Comparison of ENCODE assay signal across 16 cellular contexts in the genomic region with DNA sequence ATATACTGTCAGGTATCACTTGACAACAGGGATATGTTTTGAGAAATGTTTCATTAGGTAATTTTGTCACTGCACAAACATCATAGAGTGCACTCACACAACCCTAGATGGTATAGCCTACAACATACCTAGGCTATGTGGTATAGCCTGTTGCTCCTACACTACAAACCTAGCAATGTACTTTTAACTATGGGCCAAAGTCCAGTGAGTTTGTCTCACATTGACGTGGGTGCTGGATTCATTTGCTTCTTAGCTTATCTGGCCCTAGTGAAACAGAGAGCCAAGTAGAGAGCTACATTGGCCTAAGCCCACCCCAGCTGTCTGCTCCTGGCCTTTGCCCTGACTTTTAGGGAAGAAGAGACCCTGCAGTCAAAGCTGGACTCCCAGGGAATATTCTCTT.
A peak's percentile ranks its signal among the peaks of the same experiment; 100 is the strongest.
DNase-seq lines count a peak whose midpoint lies in the region; ATAC-seq lines count a peak whose summit lies in the region.
"Had no signal": no experiment of that assay in that cellular context is flagged by ENCODE, and none has a peak within 500 bp of the region (broad histone marks: within the 10 kb centered on the region; RNA-seq: fewer than 3 reads in every experiment).

No MANE protein-coding gene starts in this region.

- H3K27me3 Mint-ChIP-seq in activated CD4-positive, alpha-beta T cell treated with anti-CD3 and anti-CD28 coated beads for 36 hours, result no peaks in the 10 kb centered on the region
- H3K27me3 Mint-ChIP-seq: CD4-positive, CD25-positive, alpha-beta regulatory T cell; CD8-positive, alpha-beta memory T cell; IgD-negative memory B cell had no signal

- H3K4ac ChIP-seq in trophoblast cell (ENCODE audit: low read depth, low read length), result no peak overlapping the region

- peaks cover 15% of the 10 kb centered on the region for H3K4me1 ChIP-seq in SJSA1 (replicated peaks)
- no peaks in the 10 kb centered on the region for H3K4me1 ChIP-seq in trophoblast cell (ENCODE audit: control insufficient read depth in 1 of 2, insufficient read depth in 2 of 2, low read length in 2 of 2)
- H3K4me1 ChIP-seq: BE2C had no signal

- H3K4me3 ChIP-seq in SJSA1 (no peak overlapping the region), trophoblast cell (ENCODE audit: low read depth, low read length) (no peak overlapping the region)

- peak overlapping the region; percentile 54 for H3K27ac ChIP-seq in SJSA1
- H3K27ac ChIP-seq in trophoblast cell (ENCODE audit: low read depth, low read length), result no peak overlapping the region

- no peaks in the 10 kb centered on the region for H3K9me3 Mint-ChIP-seq in activated CD4-positive, alpha-beta T cell treated with anti-CD3 and anti-CD28 coated beads for 36 hours (ENCODE audit: low read depth)
- H3K9me3 Mint-ChIP-seq: H9 had no signal

- H3K9me3 ChIP-seq in SJSA1 (replicated peaks) (no peaks in the 10 kb centered on the region), trophoblast cell (ENCODE audit: insufficient read depth, low read depth, low read length) (no peaks in the 10 kb centered on the region)
- H3K9me3 ChIP-seq: BE2C had no signal

- POLR2A ChIA-PET in activated CD4-positive, alpha-beta T cell treated with anti-CD3 and anti-CD28 coated beads for 36 hours (lab: Charles Lee), result no interaction called here

- DNase-seq in SJSA1 (ENCODE audit: low read depth in 1 of 2, low spot score in 2 of 2), result no peak
- no peak for DNase-seq in left lobe of liver (ENCODE audit: low spot score)
- no peak for DNase-seq in trophoblast cell
- no peak for DNase-seq in head of caudate nucleus
- no peak for DNase-seq in NCI-H774 (lab: John Stamatoyannopoulos, UW)
- DNase-seq in activated CD4-positive, alpha-beta T cell treated with anti-CD3 and anti-CD28 coated beads for 36 hours, result no peak
- DNase-seq: BE2C; C1 segment of cervical spinal cord; CD4-positive, CD25-positive, alpha-beta regulatory T cell; CD8-positive, alpha-beta memory T cell; COR-L47; GOT3; H9; KBM-7 had no signal

- no peak overlapping the region for H4K12ac ChIP-seq in trophoblast cell (ENCODE audit: low read depth, low read length)

- H3K36me3 ChIP-seq in SJSA1 (no peaks in the 10 kb centered on the region), trophoblast cell (ENCODE audit: control insufficient read depth in 1 of 2, insufficient read depth in 2 of 2, low read length in 2 of 2) (no peaks in the 10 kb centered on the region)
- H3K36me3 ChIP-seq: BE2C had no signal

- no peaks in the 10 kb centered on the region for H3K79me2 ChIP-seq in trophoblast cell (ENCODE audit: control insufficient read depth, insufficient read depth, low read length, poor library complexity)

- no peaks in the 10 kb centered on the region for H3K4me1 Mint-ChIP-seq in activated CD4-positive, alpha-beta T cell treated with anti-CD3 and anti-CD28 coated beads for 36 hours
- H3K4me1 Mint-ChIP-seq: CD4-positive, CD25-positive, alpha-beta regulatory T cell; CD8-positive, alpha-beta memory T cell; H9; IgD-negative memory B cell had no signal

- no peaks in the 10 kb centered on the region for H3K79me1 ChIP-seq in trophoblast cell (ENCODE audit: low read length)

- WGBS in trophoblast cell (ENCODE audit: extremely low coverage, insufficient coverage, insufficient read length), result no CpG with 5 or more reads among the region's 1 CpG

- H3K9ac ChIP-seq in trophoblast cell (ENCODE audit: low read length), result peak overlapping the region; percentile 43

- H4K8ac ChIP-seq in trophoblast cell (ENCODE audit: low read depth, low read length), result no peak overlapping the region

- no peak overlapping the region for H2BK12ac ChIP-seq in trophoblast cell (ENCODE audit: low read length)

- peak overlapping the region; percentile 82 for H3K23ac ChIP-seq in trophoblast cell (ENCODE audit: low read length)

- no peak overlapping the region for H3K27ac Mint-ChIP-seq in activated CD4-positive, alpha-beta T cell treated with anti-CD3 and anti-CD28 coated beads for 36 hours
- H3K27ac Mint-ChIP-seq: CD4-positive, CD25-positive, alpha-beta regulatory T cell; CD8-positive, alpha-beta memory T cell; H9 had no signal

- no peak overlapping the region for H4K91ac ChIP-seq in trophoblast cell (ENCODE audit: low read depth, low read length)

- no peak overlapping the region for H2AFZ ChIP-seq in trophoblast cell (ENCODE audit: insufficient read depth, low read length, poor library complexity)

- ATAC-seq in left lobe of liver, result peak; percentile 49
- ATAC-seq in GM19351 (IDR thresholded peaks at IDR 0.05; ENCODE audit: unreplicated experiment), result no peak
- no peak for ATAC-seq in activated CD4-positive, alpha-beta T cell treated with anti-CD3 and anti-CD28 coated beads for 36 hours

- no peak overlapping the region for H2BK120ac ChIP-seq in trophoblast cell (ENCODE audit: insufficient read depth, low read length, poor library complexity)

- H3K4me2 ChIP-seq in trophoblast cell (ENCODE audit: low read length), result no peak overlapping the region

- intact Hi-C loops in head of caudate nucleus (cut with DNase I), result no loop called here
- intact Hi-C loops in activated CD4-positive, alpha-beta T cell treated with anti-CD3 and anti-CD28 coated beads for 36 hours (cut with DNase I, micrococcal nuclease), result no loop called here

- no peak overlapping the region for H2BK5ac ChIP-seq in trophoblast cell (ENCODE audit: low read depth, low read length, poor library complexity)

- no peak overlapping the region for H2AK5ac ChIP-seq in trophoblast cell (ENCODE audit: low read length)

- CTCF ChIA-PET in activated CD4-positive, alpha-beta T cell treated with anti-CD3 and anti-CD28 coated beads for 36 hours (lab: Charles Lee), result no interaction called here

- no peak overlapping the region for H3K14ac ChIP-seq in trophoblast cell (ENCODE audit: low read length)

- no peak overlapping the region for H3K4me3 Mint-ChIP-seq in activated CD4-positive, alpha-beta T cell treated with anti-CD3 and anti-CD28 coated beads for 36 hours
- H3K4me3 Mint-ChIP-seq: CD4-positive, CD25-positive, alpha-beta regulatory T cell; CD8-positive, alpha-beta memory T cell; H9; IgD-negative memory B cell had no signal

- H3K27me3 ChIP-seq in SJSA1 (replicated peaks), result no peaks in the 10 kb centered on the region
- no peaks in the 10 kb centered on the region for H3K27me3 ChIP-seq in trophoblast cell (ENCODE audit: insufficient read depth, low read length)
- H3K27me3 ChIP-seq: BE2C had no signal

- H3K36me3 Mint-ChIP-seq in activated CD4-positive, alpha-beta T cell treated with anti-CD3 and anti-CD28 coated beads for 36 hours (ENCODE audit: low read depth), result no peaks in the 10 kb centered on the region
- H3K36me3 Mint-ChIP-seq: CD4-positive, CD25-positive, alpha-beta regulatory T cell; CD8-positive, alpha-beta memory T cell; IgD-negative memory B cell had no signal

- no peak overlapping the region for H3K18ac ChIP-seq in trophoblast cell (ENCODE audit: low read length)
